In the genomic region with DNA sequence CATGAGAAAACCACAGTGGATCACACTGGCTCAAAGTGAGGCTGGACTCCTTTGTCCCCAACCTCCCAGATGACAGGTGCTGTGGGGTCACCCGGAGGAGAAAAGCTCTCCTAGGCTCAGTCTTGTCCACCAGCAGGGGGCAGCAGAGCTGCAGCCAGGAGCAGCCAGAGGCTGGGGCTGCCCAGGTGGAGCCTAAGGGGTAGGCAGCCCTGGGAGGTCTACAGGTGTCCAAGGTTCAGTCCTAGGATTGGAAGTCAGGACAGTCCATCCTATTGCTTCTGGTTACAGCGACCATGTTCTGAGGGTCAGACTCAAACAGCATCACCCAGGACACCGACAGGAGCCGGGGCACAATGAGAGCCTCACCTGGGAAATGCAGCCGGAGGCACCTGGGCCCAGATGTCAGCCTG, we compare ENCODE assay signal across 8 cellular contexts.
DNase-seq lines count a peak whose midpoint lies in the region; ATAC-seq and TF ChIP-seq lines count a peak whose summit lies in the region.
"Had no signal": no experiment of that assay in that cellular context is flagged by ENCODE, and none has a peak within 500 bp of the region (broad histone marks: within the 10 kb centered on the region; RNA-seq: fewer than 3 reads in every experiment).

No MANE protein-coding gene starts in this region.

- peak; percentile 32 for TF ChIP-seq CTCF in GM13977 (IDR thresholded peaks at IDR 0.05; ENCODE audit: extremely low read depth, insufficient read depth, missing control alignments)
- peak in 5 of 6 experiments; percentile 49 to 92 (median 57) for TF ChIP-seq CTCF in Peyer's patch (IDR thresholded peaks at IDR 0.05)

- peak overlapping the region in 1 of 4 donors; percentile 6 for H3K27ac ChIP-seq in Peyer's patch
- H3K27ac ChIP-seq: SK-N-MC had no signal

- in situ Hi-C loops in GM13977 (cut with MboI; ENCODE audit: low pct_unique_long_range_greater_than_20kb, low sequenced_read_pairs, unreplicated experiment) = no loop called here

- no peaks in the 10 kb centered on the region for H3K4me1 ChIP-seq in Peyer's patch

- no peak for TF ChIP-seq POLR2A in Peyer's patch (IDR thresholded peaks at IDR 0.05)

- no peaks in the 10 kb centered on the region for H3K9me3 ChIP-seq in Peyer's patch

- peak; percentile 19 for DNase-seq in GM13977 (ENCODE audit: low spot score)
- DNase-seq in Peyer's patch = peak in 2 of 3 donors; percentile 48 to 78
- DNase-seq in activated naive CD8-positive, alpha-beta T cell treated with anti-CD3 and anti-CD28 coated beads, Interleukin-2, amount 50 U/mL, for 16 hours (ENCODE audit: low read depth, low spot score) = peak; percentile 51
- DNase-seq in islet precursor cell = peak; percentile 79
- DNase-seq in stimulated activated CD4-positive, alpha-beta T cell treated with anti-CD3 and anti-CD28 coated beads, Interleukin-4, amount 100 ng/mL, for 48 hours (ENCODE audit: low read depth in 2 of 2) = peak; percentile 45 to 68
- DNase-seq in cortex of kidney (lab: John Stamatoyannopoulos, UW) = no peak

- H3K4me3 ChIP-seq in Peyer's patch = no peak overlapping the region
- H3K4me3 ChIP-seq: SK-N-MC had no signal

- no peak for ATAC-seq in HG03442 (IDR thresholded peaks at IDR 0.05; ENCODE audit: unreplicated experiment)

- no peaks in the 10 kb centered on the region for H3K36me3 ChIP-seq in Peyer's patch

- no peaks in the 10 kb centered on the region for H3K27me3 ChIP-seq in Peyer's patch
